In the genomic region with DNA sequence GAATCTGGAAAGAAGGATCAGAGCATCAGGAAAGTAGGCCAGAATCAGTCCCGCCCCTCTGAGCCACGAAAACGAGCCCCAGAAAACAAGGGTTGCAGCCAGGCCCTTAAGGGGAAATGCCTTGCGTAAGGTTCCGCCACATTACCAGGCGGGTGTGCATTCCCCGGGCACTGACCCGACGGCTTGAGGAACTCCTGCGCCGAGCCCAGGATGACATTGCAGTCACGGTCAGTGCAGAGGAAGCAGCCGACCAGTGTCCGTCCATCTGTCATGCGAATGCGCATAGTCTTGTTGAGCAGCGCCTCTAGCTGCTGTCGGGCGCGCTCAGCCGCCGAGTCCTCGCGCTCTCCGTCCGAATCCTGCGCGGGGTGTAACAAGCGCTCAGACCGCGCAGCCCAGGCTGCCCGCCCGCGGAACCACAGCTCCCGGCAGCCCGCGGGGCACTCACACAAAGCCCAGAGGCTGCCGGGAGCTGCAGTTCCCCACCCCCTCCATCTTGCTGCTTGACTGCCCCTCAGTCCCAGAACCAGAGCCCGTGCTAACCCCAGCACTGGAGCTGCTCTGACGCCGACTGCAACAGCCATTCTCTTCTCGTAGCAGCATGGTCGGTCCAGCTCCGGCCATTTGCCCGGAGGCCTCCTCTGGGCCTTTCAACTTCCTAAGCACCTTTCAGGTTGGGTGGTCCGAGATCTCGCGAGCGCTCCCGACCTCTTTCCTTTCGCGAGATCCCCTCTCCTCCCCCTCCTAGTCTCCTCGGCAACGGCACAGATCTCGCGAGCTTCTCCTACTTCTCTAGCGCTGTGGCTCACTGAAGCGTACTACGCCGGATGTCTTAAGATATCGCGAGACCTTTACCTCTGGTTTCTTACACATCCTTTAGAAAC, we compare ENCODE assay signal across 8 cellular contexts. TPM values are rescaled to one million over a fixed set of nuclear protein-coding genes. Genes with fewer than 3 reads are reported as not detected.
DNase-seq lines count a peak whose midpoint lies in the region; TF ChIP-seq lines count a peak whose summit lies in the region.

A gene with protein sequence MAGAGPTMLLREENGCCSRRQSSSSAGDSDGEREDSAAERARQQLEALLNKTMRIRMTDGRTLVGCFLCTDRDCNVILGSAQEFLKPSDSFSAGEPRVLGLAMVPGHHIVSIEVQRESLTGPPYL (minus strand): TSS at position 720 of the 884 bp plus-strand sequence. CDS start 96 bp downstream, at position 624.

- peaks cover 22% of the 10 kb centered on the region for H3K4me1 ChIP-seq in testis

- H3K9me3 Mint-ChIP-seq in activated naive CD4-positive, alpha-beta T cell treated with anti-CD3 and anti-CD28 coated beads for 36 hours: no peaks in the 10 kb centered on the region

- peaks cover 15% of the 10 kb centered on the region for H3K36me3 Mint-ChIP-seq in activated naive CD4-positive, alpha-beta T cell treated with anti-CD3 and anti-CD28 coated beads for 36 hours (ENCODE audit: low read depth)

- no peak for TF ChIP-seq POLR2A in testis (IDR thresholded peaks at IDR 0.05)

- CTCF ChIA-PET in activated naive CD4-positive, alpha-beta T cell treated with anti-CD3 and anti-CD28 coated beads for 36 hours (lab: Charles Lee): interaction anchor here (0.6 to 1.6 kb wide), 17 partner anchors 12 to 342 kb away, joined by 3 to 11 read pairs (median 3); no protein-coding TSS in a partner anchor

- H3K27me3 ChIP-seq in GM06990 (replicated peaks; ENCODE audit: control insufficient read depth, insufficient read depth, low read length) (no peaks in the 10 kb centered on the region), testis (no peaks in the 10 kb centered on the region)

- H3K4me1 Mint-ChIP-seq in activated naive CD4-positive, alpha-beta T cell treated with anti-CD3 and anti-CD28 coated beads for 36 hours (ENCODE audit: low read depth): peaks cover 22% of the 10 kb centered on the region

- TF ChIP-seq CTCF in GM06990 (IDR thresholded peaks at IDR 0.05; ENCODE audit: insufficient read depth, low read length, poor library complexity, severe bottlenecking) (peak; percentile 54), HFF-Myc (IDR thresholded peaks at IDR 0.05; ENCODE audit: low read depth, low read length, missing control alignments) (peak; percentile 34), testis (IDR thresholded peaks at IDR 0.05) (peak; percentile 26 to 53 (median 27))

- 0% methylated on average over 22 to 60 of the region's 62 CpGs for WGBS in testis, 2 donors

- H3K36me3 ChIP-seq in GM06990 (ENCODE audit: control insufficient read depth, insufficient read depth, low read length): peaks cover 14% of the 10 kb centered on the region
- H3K36me3 ChIP-seq in testis (ENCODE audit: low read depth, missing control alignments): no peaks in the 10 kb centered on the region

- no peaks in the 10 kb centered on the region for H3K27me3 Mint-ChIP-seq in activated naive CD4-positive, alpha-beta T cell treated with anti-CD3 and anti-CD28 coated beads for 36 hours (ENCODE audit: low read depth)

- DNase-seq in GM06990 (ENCODE audit: extremely low read depth, insufficient read length) (peak; percentile 98), HFF-Myc (ENCODE audit: extremely low read depth, low read depth) (peak; percentile 100), MV-4-11 (lab: John Stamatoyannopoulos, UW) (peak; percentile 99), SK-MEL-5 (ENCODE audit: low read depth, low spot score) (peak; percentile 100), globus pallidus (ENCODE audit: low spot score) (peak; percentile 98), occipital lobe (lab: John Stamatoyannopoulos, UW) (peak; percentile 96), testis (peak; percentile 99)
- DNase-seq in activated naive CD4-positive, alpha-beta T cell treated with anti-CD3 and anti-CD28 coated beads for 36 hours: peak; percentile 98

- intact Hi-C loops in activated naive CD4-positive, alpha-beta T cell treated with anti-CD3 and anti-CD28 coated beads for 36 hours (cut with micrococcal nuclease): loop anchor here (1.0 to 5.0 kb wide), 12 partner anchors 13 to 550 kb away; a partner anchor contains a TSS
- intact Hi-C loops in testis (cut with DNase I; ENCODE audit: low total_unique reads): no loop called here

- H3K4me3 Mint-ChIP-seq in activated naive CD4-positive, alpha-beta T cell treated with anti-CD3 and anti-CD28 coated beads for 36 hours: no peak within 1 kb of the TSS

- in situ Hi-C loops in SK-MEL-5 (cut with HindIII; ENCODE audit: low pct_unique_long_range_greater_than_20kb, low sequenced_read_pairs): no loop called here

- H3K27ac ChIP-seq in testis: peak within 1 kb of the TSS; percentile 84 to 98

- no peak within 1 kb of the TSS for H3K27ac Mint-ChIP-seq in activated naive CD4-positive, alpha-beta T cell treated with anti-CD3 and anti-CD28 coated beads for 36 hours

- peak within 1 kb of the TSS; percentile 82 for H3K4me3 ChIP-seq in GM06990 (replicated peaks; ENCODE audit: low read depth, low read length)
- peak within 1 kb of the TSS; percentile 68 for H3K4me3 ChIP-seq in HFF-Myc (replicated peaks; ENCODE audit: low read depth, low read length)
- H3K4me3 ChIP-seq in testis: peak within 1 kb of the TSS; percentile 66 to 68

- H3K9me3 ChIP-seq in testis: no peaks in the 10 kb centered on the region

RNA-seq across cellular contexts. Expression of the gene that starts here (rescaled TPM):
- total RNA-seq in SK-MEL-5 (2014; rRNA removed; shearing (Covaris generic)): 74.5 and 83.3 TPM in 2 replicates
- 55.6 and 83.4 TPM in 2 replicates for polyA plus RNA-seq in SK-MEL-5 (2015; cell fraction: cytosol; rRNA removed)
- 6.4 and 9.3 TPM in 2 replicates for polyA plus RNA-seq in SK-MEL-5 (2015; cell fraction: nucleus; rRNA removed)
- total RNA-seq in activated naive CD4-positive, alpha-beta T cell treated with anti-CD3 and anti-CD28 coated beads for 36 hours: 10 to 100 TPM; 75.0 to 75.3 TPM
- total RNA-seq in occipital lobe (20.1 TPM), testis (10 to 100 TPM; 72.3 to 83.1 TPM)
- polyA plus RNA-seq in testis (ENCODE audit: insufficient read depth, low read depth, low replicate concordance): 102 TPM

Comparison
In these comparisons a context has a peak if more than half of its experiments do, and no peak if none do; other contexts are left out.
1. Peak in every context shown above with its lines: DNase-seq, H3K4me3 ChIP-seq and H3K27ac ChIP-seq.